ENCODE assay signal across 13 cellular contexts in genomic region chr19:55688422-55689218, GRCh38. TPM values are rescaled to one million over a fixed set of nuclear protein-coding genes. Genes with fewer than 3 reads are reported as not detected.
DNase-seq lines count a peak whose midpoint lies in the region; ATAC-seq, FAIRE-seq and TF ChIP-seq lines count a peak whose summit lies in the region.
"Had no signal": no experiment of that assay in that cellular context is flagged by ENCODE, and none has a peak within 500 bp of the region (broad histone marks: within the 10 kb centered on the region; RNA-seq: fewer than 3 reads in every experiment).

No MANE protein-coding gene starts in this region.

- no peaks in the 10 kb centered on the region for H3K9me3 Mint-ChIP-seq in T-cell
- H3K9me3 Mint-ChIP-seq: activated T-cell treated with anti-CD3 and anti-CD28 coated beads, Interleukin-2, amount 50 U/mL, for 72 hours had no signal

- no peaks in the 10 kb centered on the region for H3K27me3 Mint-ChIP-seq in T-cell

- no peak overlapping the region for H3K4me3 ChIP-seq in kidney (ENCODE audit: low read length in 2 of 2)
- H3K4me3 ChIP-seq in spleen = no peak overlapping the region

- no peak for FAIRE-seq in kidney (lab: Jason Lieb, UNC)
- FAIRE-seq: bronchial epithelial cell, G401.6, keratinocyte had no signal

- peaks cover 4 to 16% (median 13%) of the 10 kb centered on the region in 3 donors for H3K4me1 Mint-ChIP-seq in T-cell

- 68 to 81% (median 74%) methylated on average over 25 to 27 of the region's 27 CpGs for WGBS in spleen, 5 donors

- CTCF ChIA-PET in T-cell (lab: Charles Lee) = no interaction called here

- TF ChIP-seq CTCF in kidney (IDR thresholded peaks at IDR 0.05; ENCODE audit: borderline replicate concordance, extremely low read depth, insufficient read depth) (no peak), spleen (IDR thresholded peaks at IDR 0.05 in 8 of 11, conservative IDR thresholded peaks at IDR 0.05 in 3 of 11) (no peak)

- no peaks in the 10 kb centered on the region for H3K27me3 ChIP-seq in spleen (replicated peaks in 1 of 7)

- H3K27ac Mint-ChIP-seq in T-cell = no peak overlapping the region
- H3K27ac Mint-ChIP-seq: activated T-cell treated with anti-CD3 and anti-CD28 coated beads, Interleukin-2, amount 50 U/mL, for 72 hours had no signal

- no peak for TF ChIP-seq POLR2A in spleen (IDR thresholded peaks at IDR 0.05)

- intact Hi-C loops in kidney (cut with DNase I) = no loop called here
- intact Hi-C loops in spleen (cut with DNase I; ENCODE audit: low total_unique reads) = no loop called here

- no peak overlapping the region for H3K4me3 Mint-ChIP-seq in T-cell
- H3K4me3 Mint-ChIP-seq: activated T-cell treated with anti-CD3 and anti-CD28 coated beads, Interleukin-2, amount 50 U/mL, for 72 hours had no signal

- H3K27ac ChIP-seq in kidney (ENCODE audit: low read depth in 2 of 2, low read length in 2 of 2) (no peak overlapping the region), spleen (no peak overlapping the region)

- DNase-seq in NCI-H82 (lab: John Stamatoyannopoulos, UW) (peak; percentile 55), NCI-H82 treated with DMSO at 0.1 percent for 48 hours (lab: John Stamatoyannopoulos, UW; ENCODE audit: unreplicated experiment) (no peak), NCI-H774 (lab: John Stamatoyannopoulos, UW) (peak; percentile 1), kidney (peak; percentile 85), spleen (peak; percentile 65), T-cell (no peak), C1 segment of cervical spinal cord (lab: John Stamatoyannopoulos, UW) (no peak)
- DNase-seq: activated T-cell treated with anti-CD3 and anti-CD28 coated beads, Interleukin-2, amount 50 U/mL, for 72 hours; T1000 had no signal

- peaks cover 22 to 41% of the 10 kb centered on the region in 2 donors for H3K36me3 ChIP-seq in kidney (ENCODE audit: control insufficient read depth in 1 of 2, insufficient read depth in 2 of 2, low read length in 2 of 2)
- peaks cover 2 to 100% (median 94%) of the 10 kb centered on the region in 6 donors for H3K36me3 ChIP-seq in spleen

- POLR2A ChIA-PET in T-cell (lab: Charles Lee) = no interaction called here

- peaks cover 26% of the 10 kb centered on the region for H3K36me3 Mint-ChIP-seq in T-cell

- H3K4me1 ChIP-seq in kidney (ENCODE audit: control insufficient read depth in 1 of 2, insufficient read depth in 1 of 2, low read depth in 1 of 2, low read length in 2 of 2) = peaks cover 33 to 63% of the 10 kb centered on the region in 2 donors
- H3K4me1 ChIP-seq in spleen = peaks cover 0 to 64% (median 26%) of the 10 kb centered on the region in 6 donors

- H3K9ac ChIP-seq in kidney (ENCODE audit: low read length in 2 of 2) = peak overlapping the region in 1 of 2 donors; percentile 19

- no peaks in the 10 kb centered on the region for H3K9me3 ChIP-seq in kidney (ENCODE audit: control insufficient read depth in 1 of 2, low read length in 2 of 2)
- no peaks in the 10 kb centered on the region for H3K9me3 ChIP-seq in spleen

- no peak for ATAC-seq in T-cell (replicated peaks in 1 of 4)
- no peak for ATAC-seq in GM21619 (IDR thresholded peaks at IDR 0.05; ENCODE audit: unreplicated experiment)
- ATAC-seq: activated T-cell treated with anti-CD3 and anti-CD28 coated beads, Interleukin-2, amount 50 U/mL, for 72 hours had no signal

RNA-seq across cellular contexts. Expression of gene EPN1, which starts 13.6 kb away (rescaled TPM):
- total RNA-seq in kidney = 145 TPM
- 138 TPM for polyA plus RNA-seq in kidney (ENCODE audit: insufficient read depth, low read depth, low replicate concordance)
- total RNA-seq in spleen = 100 to 1,000 TPM; 100 to 166 (median 129) TPM
- 100 to 1,000 TPM in 1 of 3 donors, 10 to 100 TPM in 2; 36.8 to 115 (median 42.6) TPM for polyA plus RNA-seq in spleen
- 10 to 100 TPM; 32.6 to 75.2 (median 60.6) TPM for total RNA-seq in T-cell

RNA-seq across cellular contexts. Expression of gene U2AF2, which starts 33.8 kb away (rescaled TPM):
- total RNA-seq in kidney = 161 TPM
- 54.8 TPM for polyA plus RNA-seq in kidney (ENCODE audit: insufficient read depth, low read depth, low replicate concordance)
- total RNA-seq in spleen = 100 to 1,000 TPM; 109 to 218 (median 176) TPM
- 100 to 1,000 TPM in 1 of 3 donors, 10 to 100 TPM in 2; 67.2 to 190 (median 85.5) TPM for polyA plus RNA-seq in spleen
- total RNA-seq in T-cell = 100 to 1,000 TPM; 254 to 310 (median 303) TPM

RNA-seq across cellular contexts. Expression of gene CCDC106, which starts 40.6 kb away (rescaled TPM):
- 22.7 TPM for total RNA-seq in kidney
- 51.9 TPM for polyA plus RNA-seq in kidney (ENCODE audit: insufficient read depth, low read depth, low replicate concordance)
- total RNA-seq in spleen = 10 to 100 TPM; 11.9 to 23.4 (median 14.4) TPM
- 10 to 100 TPM; 26.7 to 40.1 (median 37.8) TPM for polyA plus RNA-seq in spleen
- total RNA-seq in T-cell = 1 to 10 TPM; 1.7 to 4.7 (median 3.8) TPM

RNA-seq across cellular contexts. Expression of gene ZNF581, which starts 45.2 kb away (rescaled TPM):
- total RNA-seq in kidney (23.6 TPM), spleen (10 to 100 TPM; 21.4 to 34.9 (median 27.2) TPM), T-cell (10 to 100 TPM; 26.4 to 38.7 (median 31.9) TPM)
- polyA plus RNA-seq in kidney (ENCODE audit: insufficient read depth, low read depth, low replicate concordance) (22.0 TPM), spleen (10 to 100 TPM; 39.8 to 46.5 (median 43.6) TPM)

RNA-seq across cellular contexts. Expression of gene ZNF580, which starts 47.8 kb away (rescaled TPM):
- total RNA-seq in kidney (56.8 TPM), spleen (10 to 100 TPM; 25.4 to 58.7 (median 31.7) TPM), T-cell (100 to 1,000 TPM in 2 of 5 donors, 10 to 100 TPM in 3; 44.6 to 116 (median 94.2) TPM)
- polyA plus RNA-seq in kidney (ENCODE audit: insufficient read depth, low read depth, low replicate concordance) (47.0 TPM), spleen (10 to 100 TPM; 18.9 to 36.7 (median 33.3) TPM)

Comparison
In these comparisons a context has a peak if more than half of its experiments do, and no peak if none do; other contexts are left out.
1. DNase-seq: peak in NCI-H82 (single experiment), NCI-H774 (single experiment), kidney (single experiment) and spleen (single experiment); none in NCI-H82 treated with DMSO at 0.1 percent for 48 hours (single experiment), T-cell (0 of 34) and C1 segment of cervical spinal cord (0 of 14).